ENCODE assay signal across 2 cellular contexts in the genomic region with DNA sequence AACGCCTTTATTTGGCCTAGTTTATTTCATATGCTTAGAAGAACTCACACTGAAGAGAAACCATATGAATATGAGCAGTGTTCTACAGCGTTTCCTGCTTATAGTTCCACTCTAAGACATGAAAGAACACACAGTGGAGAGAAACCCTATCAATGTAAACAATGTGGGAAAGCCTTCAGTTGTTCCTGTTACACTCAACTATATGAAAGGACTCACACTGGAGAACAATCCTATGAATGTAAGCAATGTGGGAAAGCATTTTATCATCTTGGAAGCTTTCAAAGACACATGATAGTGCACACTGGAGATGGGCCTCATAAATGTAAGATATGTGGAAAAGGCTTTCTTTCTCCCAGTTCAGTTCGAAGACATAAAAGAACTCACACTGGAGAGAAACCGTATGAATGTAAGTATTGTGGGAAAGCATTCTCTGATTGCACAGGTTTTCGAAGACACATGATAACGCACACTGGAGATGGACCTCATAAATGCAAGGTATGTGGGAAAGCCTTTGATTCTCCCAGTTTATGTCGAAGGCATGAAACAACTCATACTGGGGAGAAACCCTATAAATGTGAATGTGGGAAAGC.
TF ChIP-seq lines count a peak whose summit lies in the region.

No MANE protein-coding gene starts in this region.

TF ChIP-seq in liver, 16 proteins besides CTCF, POLR2A, EP300 and RAD21:
- no peak for TF ChIP-seq JUND (IDR thresholded peaks at IDR 0.05)
- TF ChIP-seq HNF4G (IDR thresholded peaks at IDR 0.05), result no peak
- TF ChIP-seq GABPA (IDR thresholded peaks at IDR 0.05 in 1 of 2, conservative IDR thresholded peaks at IDR 0.05 in 1 of 2), result no peak
- TF ChIP-seq, protein P1, sequence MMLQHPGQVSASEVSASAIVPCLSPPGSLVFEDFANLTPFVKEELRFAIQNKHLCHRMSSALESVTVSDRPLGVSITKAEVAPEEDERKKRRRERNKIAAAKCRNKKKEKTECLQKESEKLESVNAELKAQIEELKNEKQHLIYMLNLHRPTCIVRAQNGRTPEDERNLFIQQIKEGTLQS (IDR thresholded peaks at IDR 0.05), result no peak
- no peak for TF ChIP-seq FOXA1 (IDR thresholded peaks at IDR 0.05)
- TF ChIP-seq RXRA (IDR thresholded peaks at IDR 0.05), result no peak
- no peak for TF ChIP-seq FOXA2 (IDR thresholded peaks at IDR 0.05)
- TF ChIP-seq NR2F2 (IDR thresholded peaks at IDR 0.05), result no peak
- no peak for TF ChIP-seq SP1 (IDR thresholded peaks at IDR 0.05)
- TF ChIP-seq TAF1 (conservative IDR thresholded peaks at IDR 0.05), result no peak
- TF ChIP-seq, protein P2, sequence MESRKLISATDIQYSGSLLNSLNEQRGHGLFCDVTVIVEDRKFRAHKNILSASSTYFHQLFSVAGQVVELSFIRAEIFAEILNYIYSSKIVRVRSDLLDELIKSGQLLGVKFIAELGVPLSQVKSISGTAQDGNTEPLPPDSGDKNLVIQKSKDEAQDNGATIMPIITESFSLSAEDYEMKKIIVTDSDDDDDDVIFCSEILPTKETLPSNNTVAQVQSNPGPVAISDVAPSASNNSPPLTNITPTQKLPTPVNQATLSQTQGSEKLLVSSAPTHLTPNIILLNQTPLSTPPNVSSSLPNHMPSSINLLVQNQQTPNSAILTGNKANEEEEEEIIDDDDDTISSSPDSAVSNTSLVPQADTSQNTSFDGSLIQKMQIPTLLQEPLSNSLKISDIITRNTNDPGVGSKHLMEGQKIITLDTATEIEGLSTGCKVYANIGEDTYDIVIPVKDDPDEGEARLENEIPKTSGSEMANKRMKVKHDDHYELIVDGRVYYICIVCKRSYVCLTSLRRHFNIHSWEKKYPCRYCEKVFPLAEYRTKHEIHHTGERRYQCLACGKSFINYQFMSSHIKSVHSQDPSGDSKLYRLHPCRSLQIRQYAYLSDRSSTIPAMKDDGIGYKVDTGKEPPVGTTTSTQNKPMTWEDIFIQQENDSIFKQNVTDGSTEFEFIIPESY (IDR thresholded peaks at IDR 0.05), result no peak
- TF ChIP-seq HNF4A (conservative IDR thresholded peaks at IDR 0.05), result no peak
- TF ChIP-seq, protein P3, sequence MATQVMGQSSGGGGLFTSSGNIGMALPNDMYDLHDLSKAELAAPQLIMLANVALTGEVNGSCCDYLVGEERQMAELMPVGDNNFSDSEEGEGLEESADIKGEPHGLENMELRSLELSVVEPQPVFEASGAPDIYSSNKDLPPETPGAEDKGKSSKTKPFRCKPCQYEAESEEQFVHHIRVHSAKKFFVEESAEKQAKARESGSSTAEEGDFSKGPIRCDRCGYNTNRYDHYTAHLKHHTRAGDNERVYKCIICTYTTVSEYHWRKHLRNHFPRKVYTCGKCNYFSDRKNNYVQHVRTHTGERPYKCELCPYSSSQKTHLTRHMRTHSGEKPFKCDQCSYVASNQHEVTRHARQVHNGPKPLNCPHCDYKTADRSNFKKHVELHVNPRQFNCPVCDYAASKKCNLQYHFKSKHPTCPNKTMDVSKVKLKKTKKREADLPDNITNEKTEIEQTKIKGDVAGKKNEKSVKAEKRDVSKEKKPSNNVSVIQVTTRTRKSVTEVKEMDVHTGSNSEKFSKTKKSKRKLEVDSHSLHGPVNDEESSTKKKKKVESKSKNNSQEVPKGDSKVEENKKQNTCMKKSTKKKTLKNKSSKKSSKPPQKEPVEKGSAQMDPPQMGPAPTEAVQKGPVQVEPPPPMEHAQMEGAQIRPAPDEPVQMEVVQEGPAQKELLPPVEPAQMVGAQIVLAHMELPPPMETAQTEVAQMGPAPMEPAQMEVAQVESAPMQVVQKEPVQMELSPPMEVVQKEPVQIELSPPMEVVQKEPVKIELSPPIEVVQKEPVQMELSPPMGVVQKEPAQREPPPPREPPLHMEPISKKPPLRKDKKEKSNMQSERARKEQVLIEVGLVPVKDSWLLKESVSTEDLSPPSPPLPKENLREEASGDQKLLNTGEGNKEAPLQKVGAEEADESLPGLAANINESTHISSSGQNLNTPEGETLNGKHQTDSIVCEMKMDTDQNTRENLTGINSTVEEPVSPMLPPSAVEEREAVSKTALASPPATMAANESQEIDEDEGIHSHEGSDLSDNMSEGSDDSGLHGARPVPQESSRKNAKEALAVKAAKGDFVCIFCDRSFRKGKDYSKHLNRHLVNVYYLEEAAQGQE (IDR thresholded peaks at IDR 0.05), result no peak

TF ChIP-seq in K562, 482 proteins besides CTCF, POLR2A, EP300 and RAD21 (continues in another document):
- no peak for TF ChIP-seq HCFC1 (IDR thresholded peaks at IDR 0.05; ENCODE audit: low read depth, low read length)
- TF ChIP-seq ZEB2 (IDR thresholded peaks at IDR 0.05), result peak; percentile 12; the same call in 1 of the 2 replicates
- TF ChIP-seq, protein P4, sequence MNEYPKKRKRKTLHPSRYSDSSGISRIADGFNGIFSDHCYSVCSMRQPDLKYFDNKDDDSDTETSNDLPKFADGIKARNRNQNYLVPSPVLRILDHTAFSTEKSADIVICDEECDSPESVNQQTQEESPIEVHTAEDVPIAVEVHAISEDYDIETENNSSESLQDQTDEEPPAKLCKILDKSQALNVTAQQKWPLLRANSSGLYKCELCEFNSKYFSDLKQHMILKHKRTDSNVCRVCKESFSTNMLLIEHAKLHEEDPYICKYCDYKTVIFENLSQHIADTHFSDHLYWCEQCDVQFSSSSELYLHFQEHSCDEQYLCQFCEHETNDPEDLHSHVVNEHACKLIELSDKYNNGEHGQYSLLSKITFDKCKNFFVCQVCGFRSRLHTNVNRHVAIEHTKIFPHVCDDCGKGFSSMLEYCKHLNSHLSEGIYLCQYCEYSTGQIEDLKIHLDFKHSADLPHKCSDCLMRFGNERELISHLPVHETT (CRISPR knock-in tag; conservative IDR thresholded peaks at IDR 0.05 in 1 of 2, IDR thresholded peaks at IDR 0.05 in 1 of 2), result no peak
- TF ChIP-seq, protein P5, sequence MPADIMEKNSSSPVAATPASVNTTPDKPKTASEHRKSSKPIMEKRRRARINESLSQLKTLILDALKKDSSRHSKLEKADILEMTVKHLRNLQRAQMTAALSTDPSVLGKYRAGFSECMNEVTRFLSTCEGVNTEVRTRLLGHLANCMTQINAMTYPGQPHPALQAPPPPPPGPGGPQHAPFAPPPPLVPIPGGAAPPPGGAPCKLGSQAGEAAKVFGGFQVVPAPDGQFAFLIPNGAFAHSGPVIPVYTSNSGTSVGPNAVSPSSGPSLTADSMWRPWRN (IDR thresholded peaks at IDR 0.05; ENCODE audit: low read depth), result no peak
- TF ChIP-seq JUNB (CRISPR knock-in tag; conservative IDR thresholded peaks at IDR 0.05), result no peak
- TF ChIP-seq CCAR2 (IDR thresholded peaks at IDR 0.05; ENCODE audit: low read depth, low read length), result no peak
- no peak for TF ChIP-seq ATF1 (CRISPR knock-in tag; IDR thresholded peaks at IDR 0.05)
- no peak for TF ChIP-seq ATF1 (tag; IDR thresholded peaks at IDR 0.05)
- TF ChIP-seq, protein P6, sequence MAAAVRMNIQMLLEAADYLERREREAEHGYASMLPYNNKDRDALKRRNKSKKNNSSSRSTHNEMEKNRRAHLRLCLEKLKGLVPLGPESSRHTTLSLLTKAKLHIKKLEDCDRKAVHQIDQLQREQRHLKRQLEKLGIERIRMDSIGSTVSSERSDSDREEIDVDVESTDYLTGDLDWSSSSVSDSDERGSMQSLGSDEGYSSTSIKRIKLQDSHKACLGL (CRISPR knock-in tag; IDR thresholded peaks at IDR 0.05; ENCODE audit: borderline replicate concordance, poor library complexity, severe bottlenecking), result no peak
- TF ChIP-seq ZNF707 (CRISPR knock-in tag; conservative IDR thresholded peaks at IDR 0.05), result no peak
- TF ChIP-seq HNRNPL (IDR thresholded peaks at IDR 0.05; ENCODE audit: low read depth, low read length), result no peak
- TF ChIP-seq, protein P7, sequence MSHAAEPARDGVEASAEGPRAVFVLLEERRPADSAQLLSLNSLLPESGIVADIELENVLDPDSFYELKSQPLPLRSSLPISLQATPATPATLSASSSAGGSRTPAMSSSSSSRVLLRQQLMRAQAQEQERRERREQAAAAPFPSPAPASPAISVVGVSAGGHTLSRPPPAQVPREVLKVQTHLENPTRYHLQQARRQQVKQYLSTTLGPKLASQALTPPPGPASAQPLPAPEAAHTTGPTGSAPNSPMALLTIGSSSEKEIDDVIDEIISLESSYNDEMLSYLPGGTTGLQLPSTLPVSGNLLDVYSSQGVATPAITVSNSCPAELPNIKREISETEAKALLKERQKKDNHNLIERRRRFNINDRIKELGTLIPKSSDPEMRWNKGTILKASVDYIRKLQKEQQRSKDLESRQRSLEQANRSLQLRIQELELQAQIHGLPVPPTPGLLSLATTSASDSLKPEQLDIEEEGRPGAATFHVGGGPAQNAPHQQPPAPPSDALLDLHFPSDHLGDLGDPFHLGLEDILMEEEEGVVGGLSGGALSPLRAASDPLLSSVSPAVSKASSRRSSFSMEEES (CRISPR knock-in tag; IDR thresholded peaks at IDR 0.05), result no peak
- 0 out of 2 replicates have a peak, but pooled peaks have one; percentile 20 for TF ChIP-seq TEAD4 (IDR thresholded peaks at IDR 0.05; ENCODE audit: low read length)
- no peak for TF ChIP-seq TEAD4 (CRISPR knock-in tag; IDR thresholded peaks at IDR 0.05; ENCODE audit: borderline replicate concordance)
- peak; percentile 15; the same call in 1 of the 2 replicates for TF ChIP-seq SOX6 (IDR thresholded peaks at IDR 0.05)
- TF ChIP-seq TRIM28 (IDR thresholded peaks at IDR 0.05), result peak; percentile 72; the same call in 1 of the 2 replicates
- TF ChIP-seq TAF9B (IDR thresholded peaks at IDR 0.05; ENCODE audit: partially characterized antibody), result no peak
- no peak for TF ChIP-seq SLC30A9 (CRISPR knock-in tag; IDR thresholded peaks at IDR 0.05)
- TF ChIP-seq GTF2F1 (IDR thresholded peaks at IDR 0.05; ENCODE audit: low read depth, low read length), result 0 out of 2 replicates have a peak, but pooled peaks have one; percentile 12
- TF ChIP-seq, protein P8, sequence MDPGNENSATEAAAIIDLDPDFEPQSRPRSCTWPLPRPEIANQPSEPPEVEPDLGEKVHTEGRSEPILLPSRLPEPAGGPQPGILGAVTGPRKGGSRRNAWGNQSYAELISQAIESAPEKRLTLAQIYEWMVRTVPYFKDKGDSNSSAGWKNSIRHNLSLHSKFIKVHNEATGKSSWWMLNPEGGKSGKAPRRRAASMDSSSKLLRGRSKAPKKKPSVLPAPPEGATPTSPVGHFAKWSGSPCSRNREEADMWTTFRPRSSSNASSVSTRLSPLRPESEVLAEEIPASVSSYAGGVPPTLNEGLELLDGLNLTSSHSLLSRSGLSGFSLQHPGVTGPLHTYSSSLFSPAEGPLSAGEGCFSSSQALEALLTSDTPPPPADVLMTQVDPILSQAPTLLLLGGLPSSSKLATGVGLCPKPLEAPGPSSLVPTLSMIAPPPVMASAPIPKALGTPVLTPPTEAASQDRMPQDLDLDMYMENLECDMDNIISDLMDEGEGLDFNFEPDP (CRISPR knock-in tag; IDR thresholded peaks at IDR 0.05), result no peak
- TF ChIP-seq HNRNPH1 (optimal IDR thresholded peaks at IDR 0.05; ENCODE audit: low read depth, low read length), result no peak
- TF ChIP-seq, protein P9, sequence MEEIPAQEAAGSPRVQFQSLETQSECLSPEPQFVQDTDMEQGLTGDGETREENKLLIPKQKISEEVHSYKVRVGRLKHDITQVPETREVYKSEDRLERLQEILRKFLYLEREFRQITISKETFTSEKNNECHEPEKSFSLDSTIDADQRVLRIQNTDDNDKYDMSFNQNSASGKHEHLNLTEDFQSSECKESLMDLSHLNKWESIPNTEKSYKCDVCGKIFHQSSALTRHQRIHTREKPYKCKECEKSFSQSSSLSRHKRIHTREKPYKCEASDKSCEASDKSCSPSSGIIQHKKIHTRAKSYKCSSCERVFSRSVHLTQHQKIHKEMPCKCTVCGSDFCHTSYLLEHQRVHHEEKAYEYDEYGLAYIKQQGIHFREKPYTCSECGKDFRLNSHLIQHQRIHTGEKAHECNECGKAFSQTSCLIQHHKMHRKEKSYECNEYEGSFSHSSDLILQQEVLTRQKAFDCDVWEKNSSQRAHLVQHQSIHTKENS (CRISPR knock-in tag; IDR thresholded peaks at IDR 0.05), result no peak
- TF ChIP-seq ZNF830 (CRISPR knock-in tag; IDR thresholded peaks at IDR 0.05), result no peak
- TF ChIP-seq SP1 (CRISPR knock-in tag; IDR thresholded peaks at IDR 0.05), result no peak
- peak; percentile 87 for TF ChIP-seq ZNF274 (IDR thresholded peaks at IDR 0.05; ENCODE audit: borderline replicate concordance, low read depth, low read length)
- TF ChIP-seq, protein P10, sequence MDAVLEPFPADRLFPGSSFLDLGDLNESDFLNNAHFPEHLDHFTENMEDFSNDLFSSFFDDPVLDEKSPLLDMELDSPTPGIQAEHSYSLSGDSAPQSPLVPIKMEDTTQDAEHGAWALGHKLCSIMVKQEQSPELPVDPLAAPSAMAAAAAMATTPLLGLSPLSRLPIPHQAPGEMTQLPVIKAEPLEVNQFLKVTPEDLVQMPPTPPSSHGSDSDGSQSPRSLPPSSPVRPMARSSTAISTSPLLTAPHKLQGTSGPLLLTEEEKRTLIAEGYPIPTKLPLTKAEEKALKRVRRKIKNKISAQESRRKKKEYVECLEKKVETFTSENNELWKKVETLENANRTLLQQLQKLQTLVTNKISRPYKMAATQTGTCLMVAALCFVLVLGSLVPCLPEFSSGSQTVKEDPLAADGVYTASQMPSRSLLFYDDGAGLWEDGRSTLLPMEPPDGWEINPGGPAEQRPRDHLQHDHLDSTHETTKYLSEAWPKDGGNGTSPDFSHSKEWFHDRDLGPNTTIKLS (IDR thresholded peaks at IDR 0.05; ENCODE audit: borderline replicate concordance, low read depth), result no peak
- TF ChIP-seq, protein P11, sequence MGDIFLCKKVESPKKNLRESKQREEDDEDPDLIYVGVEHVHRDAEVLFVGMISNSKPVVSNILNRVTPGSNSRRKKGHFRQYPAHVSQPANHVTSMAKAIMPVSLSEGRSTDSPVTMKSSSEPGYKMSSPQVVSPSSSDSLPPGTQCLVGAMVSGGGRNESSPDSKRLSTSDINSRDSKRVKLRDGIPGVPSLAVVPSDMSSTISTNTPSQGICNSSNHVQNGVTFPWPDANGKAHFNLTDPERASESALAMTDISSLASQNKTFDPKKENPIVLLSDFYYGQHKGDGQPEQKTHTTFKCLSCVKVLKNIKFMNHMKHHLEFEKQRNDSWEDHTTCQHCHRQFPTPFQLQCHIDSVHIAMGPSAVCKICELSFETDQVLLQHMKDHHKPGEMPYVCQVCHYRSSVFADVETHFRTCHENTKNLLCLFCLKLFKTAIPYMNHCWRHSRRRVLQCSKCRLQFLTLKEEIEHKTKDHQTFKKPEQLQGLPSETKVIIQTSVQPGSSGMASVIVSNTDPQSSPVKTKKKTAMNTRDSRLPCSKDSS (IDR thresholded peaks at IDR 0.05; ENCODE audit: low read depth, partially characterized antibody), result peak; percentile 68
- TF ChIP-seq, protein P12, sequence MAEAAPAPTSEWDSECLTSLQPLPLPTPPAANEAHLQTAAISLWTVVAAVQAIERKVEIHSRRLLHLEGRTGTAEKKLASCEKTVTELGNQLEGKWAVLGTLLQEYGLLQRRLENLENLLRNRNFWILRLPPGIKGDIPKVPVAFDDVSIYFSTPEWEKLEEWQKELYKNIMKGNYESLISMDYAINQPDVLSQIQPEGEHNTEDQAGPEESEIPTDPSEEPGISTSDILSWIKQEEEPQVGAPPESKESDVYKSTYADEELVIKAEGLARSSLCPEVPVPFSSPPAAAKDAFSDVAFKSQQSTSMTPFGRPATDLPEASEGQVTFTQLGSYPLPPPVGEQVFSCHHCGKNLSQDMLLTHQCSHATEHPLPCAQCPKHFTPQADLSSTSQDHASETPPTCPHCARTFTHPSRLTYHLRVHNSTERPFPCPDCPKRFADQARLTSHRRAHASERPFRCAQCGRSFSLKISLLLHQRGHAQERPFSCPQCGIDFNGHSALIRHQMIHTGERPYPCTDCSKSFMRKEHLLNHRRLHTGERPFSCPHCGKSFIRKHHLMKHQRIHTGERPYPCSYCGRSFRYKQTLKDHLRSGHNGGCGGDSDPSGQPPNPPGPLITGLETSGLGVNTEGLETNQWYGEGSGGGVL (CRISPR knock-in tag; IDR thresholded peaks at IDR 0.05), result no peak
- no peak for TF ChIP-seq HMGN3 (IDR thresholded peaks at IDR 0.05; ENCODE audit: borderline replicate concordance, extremely low read depth, insufficient read length, low read depth, low read length)
- no peak for TF ChIP-seq CREM (IDR thresholded peaks at IDR 0.05; ENCODE audit: low read depth)
